Comparison of ENCODE assay signal across 8 cellular contexts in genomic region chr19:17303167-17303939, GRCh38. TPM values are rescaled to one million over a fixed set of nuclear protein-coding genes. Genes with fewer than 3 reads are reported as not detected.
DNase-seq lines count a peak whose midpoint lies in the region; ATAC-seq and TF ChIP-seq lines count a peak whose summit lies in the region.

TSS of gene ABHD8 (minus strand) at chr19:17303425. CDS start at chr19:17301616, 1,809 bp downstream.

- POLR2A ChIA-PET in PC-9 (lab: Charles Lee; ENCODE audit: unreplicated experiment) = no interaction called here

- H3K36me3 ChIP-seq in PC-9 (ENCODE audit: low read depth) (no peaks in the 10 kb centered on the region), esophagus muscularis mucosa (peaks cover 0 to 15% (median 8%) of the 10 kb centered on the region in 4 donors), muscle layer of duodenum (ENCODE audit: control insufficient read depth in 1 of 2, insufficient read depth in 2 of 2, low read length in 2 of 2) (peaks cover 0 to under 1% of the 10 kb centered on the region in 2 donors)

- H3K27ac ChIP-seq in PC-9 (no peak within 1 kb of the TSS), esophagus muscularis mucosa (replicated peaks in 1 of 4) (peak within 1 kb of the TSS; percentile 90 to 97 (median 91)), muscle layer of duodenum (ENCODE audit: low read length) (peak within 1 kb of the TSS; percentile 1)

- intact Hi-C loops in PC-9 (cut with micrococcal nuclease; ENCODE audit: unreplicated experiment) = loop anchor here (10.0 kb wide), 1 partner anchor 589 kb away; the partner anchor contains the start of gene NWD1
- intact Hi-C loops in esophagus muscularis mucosa (cut with DNase I) = no loop called here

- BruUV-seq in PC-9 (replicated peaks; lab: Mats Ljungman, UMichigan) = no TSS peak

- no peaks in the 10 kb centered on the region for H3K9me2 ChIP-seq in PC-9 (ENCODE audit: insufficient read depth)

- TF ChIP-seq EP300 in esophagus muscularis mucosa (IDR thresholded peaks at IDR 0.05) = no peak

- peaks cover 39% of the 10 kb centered on the region for H3K4me1 ChIP-seq in PC-9 (replicated peaks; ENCODE audit: insufficient read depth)
- H3K4me1 ChIP-seq in esophagus muscularis mucosa = peaks cover 46 to 82% (median 71%) of the 10 kb centered on the region in 4 donors
- H3K4me1 ChIP-seq in muscle layer of duodenum (ENCODE audit: control insufficient read depth in 1 of 2, insufficient read depth in 2 of 2, low read length in 2 of 2) = peaks cover 13 to 40% of the 10 kb centered on the region in 2 donors

- H3K79me2 ChIP-seq in PC-9 (ENCODE audit: low read depth) = peaks cover 49% of the 10 kb centered on the region

- CTCF ChIA-PET in PC-9 (lab: Charles Lee) = interaction anchor here (0.6 kb wide), 1 partner anchor 556 kb away, joined by 6 read pairs; no protein-coding TSS in a partner anchor

- peak; percentile 31 for TF ChIP-seq POLR2A in esophagus muscularis mucosa (IDR thresholded peaks at IDR 0.05; ENCODE audit: low read depth)

- H3F3A ChIP-seq in PC-9 (ENCODE audit: insufficient read depth, low read depth) = peaks cover 33% of the 10 kb centered on the region

- 3% methylated on average over 19 of the region's 52 CpGs for WGBS in esophagus muscularis mucosa

- TF ChIP-seq CTCF in PC-9 (conservative IDR thresholded peaks at IDR 0.05) (peak; percentile 70), esophagus muscularis mucosa (IDR thresholded peaks at IDR 0.05) (peak; percentile 41 to 84 (median 71))

- H3K9me3 ChIP-seq in PC-9 (ENCODE audit: insufficient read depth, low read depth) = no peaks in the 10 kb centered on the region
- H3K9me3 ChIP-seq in esophagus muscularis mucosa = peaks cover 0 to under 1% (median 0%) of the 10 kb centered on the region in 4 donors
- no peaks in the 10 kb centered on the region for H3K9me3 ChIP-seq in muscle layer of duodenum (ENCODE audit: control insufficient read depth in 1 of 2, low read length in 2 of 2)

- peak within 1 kb of the TSS; percentile 62 for H3K4me3 ChIP-seq in Jurkat, Clone E6-1 (ENCODE audit: low read length)
- H3K4me3 ChIP-seq in PC-9 (peak within 1 kb of the TSS; percentile 67), esophagus muscularis mucosa (peak within 1 kb of the TSS; percentile 77 to 91 (median 82)), muscle layer of duodenum (ENCODE audit: low read depth in 1 of 2, low read length in 2 of 2) (peak within 1 kb of the TSS; percentile 48 to 79)

- H3K27me3 ChIP-seq in PC-9 (ENCODE audit: insufficient read depth, low read depth) = no peaks in the 10 kb centered on the region
- peaks cover 0 to 9% (median 0%) of the 10 kb centered on the region in 4 donors for H3K27me3 ChIP-seq in esophagus muscularis mucosa
- H3K27me3 ChIP-seq in muscle layer of duodenum (ENCODE audit: low read depth, low read length) = no peaks in the 10 kb centered on the region

- H4K20me1 ChIP-seq in PC-9 (ENCODE audit: insufficient read depth) = no peaks in the 10 kb centered on the region

- H3K4me2 ChIP-seq in PC-9 = peak within 1 kb of the TSS; percentile 90

- DNase-seq in DMS114 treated with DMSO at 0.1 percent for 48 hours (lab: John Stamatoyannopoulos, UW; ENCODE audit: unreplicated experiment) (peak; percentile 91), PC-9 (peak; percentile 92 to 98), esophagus muscularis mucosa (ENCODE audit: extremely low spot score) (peak; percentile 98)
- peak; percentile 91 for DNase-seq in Jurkat, Clone E6-1 (ENCODE audit: low read depth, low spot score)
- DNase-seq in activated T-cell treated with anti-CD3 and anti-CD28 coated beads, Interleukin-2, amount 50 U/mL, for 48 hours = peak; percentile 97 to 98
- DNase-seq in stimulated activated CD8-positive, alpha-beta memory T cell treated with anti-CD3 and anti-CD28 coated beads, Interleukin-7, amount 100 ng/mL, for 1 hour (ENCODE audit: low read depth in 2 of 2) = peak; percentile 82 to 89

- ATAC-seq in GM21526 (IDR thresholded peaks at IDR 0.05; ENCODE audit: low FRiP score, unreplicated experiment) = peak; percentile 51

- peak within 1 kb of the TSS; percentile 73 for H2AFZ ChIP-seq in PC-9

RNA-seq across cellular contexts. Expression of gene ABHD8, which starts in this region (rescaled TPM):
- 11.7 TPM for polyA plus RNA-seq in Jurkat, Clone E6-1 (2012; ENCODE audit: insufficient read depth, insufficient read length)
- total RNA-seq in PC-9 (2021) (32.2 and 37.5 TPM in 2 replicates), esophagus muscularis mucosa (10 to 100 TPM; 14.7 to 35.4 (median 28.1) TPM)
